2 cellular contexts compared by ENCODE assay signal in the genomic region with DNA sequence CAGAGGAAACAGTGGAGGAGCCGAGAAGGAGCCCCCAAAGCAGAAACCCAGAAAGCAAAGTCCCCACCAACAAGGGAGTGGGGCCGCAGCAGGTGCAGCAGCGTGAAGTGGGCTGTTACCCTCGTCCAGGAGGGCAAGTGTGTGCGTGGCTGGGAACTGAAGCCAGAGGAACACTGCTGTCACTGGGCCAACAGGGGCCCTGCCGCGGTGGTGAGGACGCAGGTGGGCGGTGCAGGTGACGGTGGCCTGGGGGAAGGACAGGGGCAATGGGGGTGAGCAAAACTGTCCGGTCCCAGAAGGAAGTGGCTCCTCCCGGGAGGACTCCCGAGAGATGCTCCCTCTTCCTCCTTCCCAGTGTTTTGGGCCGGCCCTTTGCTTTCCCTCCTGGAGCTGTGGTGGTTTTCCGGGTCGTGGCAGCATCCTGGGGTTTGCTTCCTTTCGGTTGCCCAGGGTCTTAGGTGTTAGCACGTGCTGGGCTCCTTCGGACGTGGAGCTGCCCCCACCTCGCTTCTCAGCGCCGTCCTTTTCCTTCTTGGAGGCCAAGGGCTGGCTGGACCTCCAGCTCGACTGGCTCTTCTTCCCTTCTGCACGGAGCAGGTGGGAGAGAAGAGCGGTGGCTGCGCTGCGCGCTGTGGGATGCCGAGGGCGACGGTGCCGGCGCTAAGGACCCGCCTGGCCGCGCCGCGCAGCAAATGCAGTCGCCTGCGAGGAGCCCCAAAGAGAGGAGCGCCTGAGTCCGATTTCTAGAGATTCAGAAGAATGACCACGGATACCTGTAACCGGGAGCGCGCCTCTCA.
A peak's percentile ranks its signal among the peaks of the same experiment; 100 is the strongest.
TF ChIP-seq lines count a peak whose summit lies in the region.

No MANE protein-coding gene starts in this region.

TF ChIP-seq in GM23338, 12 proteins besides CTCF, POLR2A, EP300 and RAD21:
- TF ChIP-seq, protein P1, sequence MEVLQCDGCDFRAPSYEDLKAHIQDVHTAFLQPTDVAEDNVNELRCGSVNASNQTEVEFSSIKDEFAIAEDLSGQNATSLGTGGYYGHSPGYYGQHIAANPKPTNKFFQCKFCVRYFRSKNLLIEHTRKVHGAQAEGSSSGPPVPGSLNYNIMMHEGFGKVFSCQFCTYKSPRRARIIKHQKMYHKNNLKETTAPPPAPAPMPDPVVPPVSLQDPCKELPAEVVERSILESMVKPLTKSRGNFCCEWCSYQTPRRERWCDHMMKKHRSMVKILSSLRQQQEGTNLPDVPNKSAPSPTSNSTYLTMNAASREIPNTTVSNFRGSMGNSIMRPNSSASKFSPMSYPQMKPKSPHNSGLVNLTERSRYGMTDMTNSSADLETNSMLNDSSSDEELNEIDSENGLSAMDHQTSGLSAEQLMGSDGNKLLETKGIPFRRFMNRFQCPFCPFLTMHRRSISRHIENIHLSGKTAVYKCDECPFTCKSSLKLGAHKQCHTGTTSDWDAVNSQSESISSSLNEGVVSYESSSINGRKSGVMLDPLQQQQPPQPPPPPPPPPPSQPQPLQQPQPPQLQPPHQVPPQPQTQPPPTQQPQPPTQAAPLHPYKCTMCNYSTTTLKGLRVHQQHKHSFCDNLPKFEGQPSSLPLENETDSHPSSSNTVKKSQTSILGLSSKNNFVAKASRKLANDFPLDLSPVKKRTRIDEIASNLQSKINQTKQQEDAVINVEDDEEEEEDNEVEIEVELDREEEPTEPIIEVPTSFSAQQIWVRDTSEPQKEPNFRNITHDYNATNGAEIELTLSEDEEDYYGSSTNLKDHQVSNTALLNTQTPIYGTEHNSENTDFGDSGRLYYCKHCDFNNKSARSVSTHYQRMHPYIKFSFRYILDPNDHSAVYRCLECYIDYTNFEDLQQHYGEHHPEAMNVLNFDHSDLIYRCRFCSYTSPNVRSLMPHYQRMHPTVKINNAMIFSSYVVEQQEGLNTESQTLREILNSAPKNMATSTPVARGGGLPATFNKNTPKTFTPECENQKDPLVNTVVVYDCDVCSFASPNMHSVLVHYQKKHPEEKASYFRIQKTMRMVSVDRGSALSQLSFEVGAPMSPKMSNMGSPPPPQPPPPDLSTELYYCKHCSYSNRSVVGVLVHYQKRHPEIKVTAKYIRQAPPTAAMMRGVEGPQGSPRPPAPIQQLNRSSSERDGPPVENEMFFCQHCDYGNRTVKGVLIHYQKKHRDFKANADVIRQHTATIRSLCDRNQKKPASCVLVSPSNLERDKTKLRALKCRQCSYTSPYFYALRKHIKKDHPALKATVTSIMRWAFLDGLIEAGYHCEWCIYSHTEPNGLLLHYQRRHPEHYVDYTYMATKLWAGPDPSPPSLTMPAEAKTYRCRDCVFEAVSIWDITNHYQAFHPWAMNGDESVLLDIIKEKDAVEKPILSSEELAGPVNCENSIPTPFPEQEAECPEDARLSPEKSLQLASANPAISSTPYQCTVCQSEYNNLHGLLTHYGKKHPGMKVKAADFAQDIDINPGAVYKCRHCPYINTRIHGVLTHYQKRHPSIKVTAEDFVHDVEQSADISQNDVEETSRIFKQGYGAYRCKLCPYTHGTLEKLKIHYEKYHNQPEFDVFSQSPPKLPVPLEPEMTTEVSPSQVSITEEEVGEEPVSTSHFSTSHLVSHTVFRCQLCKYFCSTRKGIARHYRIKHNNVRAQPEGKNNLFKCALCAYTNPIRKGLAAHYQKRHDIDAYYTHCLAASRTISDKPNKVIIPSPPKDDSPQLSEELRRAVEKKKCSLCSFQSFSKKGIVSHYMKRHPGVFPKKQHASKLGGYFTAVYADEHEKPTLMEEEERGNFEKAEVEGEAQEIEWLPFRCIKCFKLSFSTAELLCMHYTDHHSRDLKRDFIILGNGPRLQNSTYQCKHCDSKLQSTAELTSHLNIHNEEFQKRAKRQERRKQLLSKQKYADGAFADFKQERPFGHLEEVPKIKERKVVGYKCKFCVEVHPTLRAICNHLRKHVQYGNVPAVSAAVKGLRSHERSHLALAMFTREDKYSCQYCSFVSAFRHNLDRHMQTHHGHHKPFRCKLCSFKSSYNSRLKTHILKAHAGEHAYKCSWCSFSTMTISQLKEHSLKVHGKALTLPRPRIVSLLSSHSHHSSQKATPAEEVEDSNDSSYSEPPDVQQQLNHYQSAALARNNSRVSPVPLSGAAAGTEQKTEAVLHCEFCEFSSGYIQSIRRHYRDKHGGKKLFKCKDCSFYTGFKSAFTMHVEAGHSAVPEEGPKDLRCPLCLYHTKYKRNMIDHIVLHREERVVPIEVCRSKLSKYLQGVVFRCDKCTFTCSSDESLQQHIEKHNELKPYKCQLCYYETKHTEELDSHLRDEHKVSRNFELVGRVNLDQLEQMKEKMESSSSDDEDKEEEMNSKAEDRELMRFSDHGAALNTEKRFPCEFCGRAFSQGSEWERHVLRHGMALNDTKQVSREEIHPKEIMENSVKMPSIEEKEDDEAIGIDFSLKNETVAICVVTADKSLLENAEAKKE (CRISPR knock-in tag; IDR thresholded peaks at IDR 0.05) = no peak
- no peak for TF ChIP-seq ZNF331 (CRISPR knock-in tag; IDR thresholded peaks at IDR 0.05; ENCODE audit: low read depth)
- no peak for TF ChIP-seq ZNF114 (CRISPR knock-in tag; IDR thresholded peaks at IDR 0.05)
- TF ChIP-seq EZH2phosphoT487 (IDR thresholded peaks at IDR 0.05; ENCODE audit: unreplicated experiment) = no peak
- no peak for TF ChIP-seq JUNB (IDR thresholded peaks at IDR 0.05; ENCODE audit: unreplicated experiment)
- TF ChIP-seq, protein P2, sequence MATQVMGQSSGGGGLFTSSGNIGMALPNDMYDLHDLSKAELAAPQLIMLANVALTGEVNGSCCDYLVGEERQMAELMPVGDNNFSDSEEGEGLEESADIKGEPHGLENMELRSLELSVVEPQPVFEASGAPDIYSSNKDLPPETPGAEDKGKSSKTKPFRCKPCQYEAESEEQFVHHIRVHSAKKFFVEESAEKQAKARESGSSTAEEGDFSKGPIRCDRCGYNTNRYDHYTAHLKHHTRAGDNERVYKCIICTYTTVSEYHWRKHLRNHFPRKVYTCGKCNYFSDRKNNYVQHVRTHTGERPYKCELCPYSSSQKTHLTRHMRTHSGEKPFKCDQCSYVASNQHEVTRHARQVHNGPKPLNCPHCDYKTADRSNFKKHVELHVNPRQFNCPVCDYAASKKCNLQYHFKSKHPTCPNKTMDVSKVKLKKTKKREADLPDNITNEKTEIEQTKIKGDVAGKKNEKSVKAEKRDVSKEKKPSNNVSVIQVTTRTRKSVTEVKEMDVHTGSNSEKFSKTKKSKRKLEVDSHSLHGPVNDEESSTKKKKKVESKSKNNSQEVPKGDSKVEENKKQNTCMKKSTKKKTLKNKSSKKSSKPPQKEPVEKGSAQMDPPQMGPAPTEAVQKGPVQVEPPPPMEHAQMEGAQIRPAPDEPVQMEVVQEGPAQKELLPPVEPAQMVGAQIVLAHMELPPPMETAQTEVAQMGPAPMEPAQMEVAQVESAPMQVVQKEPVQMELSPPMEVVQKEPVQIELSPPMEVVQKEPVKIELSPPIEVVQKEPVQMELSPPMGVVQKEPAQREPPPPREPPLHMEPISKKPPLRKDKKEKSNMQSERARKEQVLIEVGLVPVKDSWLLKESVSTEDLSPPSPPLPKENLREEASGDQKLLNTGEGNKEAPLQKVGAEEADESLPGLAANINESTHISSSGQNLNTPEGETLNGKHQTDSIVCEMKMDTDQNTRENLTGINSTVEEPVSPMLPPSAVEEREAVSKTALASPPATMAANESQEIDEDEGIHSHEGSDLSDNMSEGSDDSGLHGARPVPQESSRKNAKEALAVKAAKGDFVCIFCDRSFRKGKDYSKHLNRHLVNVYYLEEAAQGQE (IDR thresholded peaks at IDR 0.05; ENCODE audit: unreplicated experiment) = no peak

TF ChIP-seq in K562, 482 proteins besides CTCF, POLR2A, EP300 and RAD21 (continued from another document and continues in another):
- TF ChIP-seq L3MBTL2 (IDR thresholded peaks at IDR 0.05) (peak; percentile 25; the same call in 1 of the 2 replicates), ILK (tag; IDR thresholded peaks at IDR 0.05; ENCODE audit: borderline replicate concordance, low read depth) (no peak), ZNF133 (CRISPR knock-in tag; IDR thresholded peaks at IDR 0.05) (no peak), MYC (IDR thresholded peaks at IDR 0.05; ENCODE audit: low read depth, low read length) (no peak), MYC (CRISPR knock-in tag; IDR thresholded peaks at IDR 0.05; ENCODE audit: borderline replicate concordance, low read depth) (no peak), ZC3H4 (CRISPR knock-in tag; IDR thresholded peaks at IDR 0.05; ENCODE audit: borderline replicate concordance) (no peak), ZNF263 (CRISPR knock-in tag; IDR thresholded peaks at IDR 0.05; ENCODE audit: borderline replicate concordance) (peak; percentile 87)
- TF ChIP-seq, protein P3, sequence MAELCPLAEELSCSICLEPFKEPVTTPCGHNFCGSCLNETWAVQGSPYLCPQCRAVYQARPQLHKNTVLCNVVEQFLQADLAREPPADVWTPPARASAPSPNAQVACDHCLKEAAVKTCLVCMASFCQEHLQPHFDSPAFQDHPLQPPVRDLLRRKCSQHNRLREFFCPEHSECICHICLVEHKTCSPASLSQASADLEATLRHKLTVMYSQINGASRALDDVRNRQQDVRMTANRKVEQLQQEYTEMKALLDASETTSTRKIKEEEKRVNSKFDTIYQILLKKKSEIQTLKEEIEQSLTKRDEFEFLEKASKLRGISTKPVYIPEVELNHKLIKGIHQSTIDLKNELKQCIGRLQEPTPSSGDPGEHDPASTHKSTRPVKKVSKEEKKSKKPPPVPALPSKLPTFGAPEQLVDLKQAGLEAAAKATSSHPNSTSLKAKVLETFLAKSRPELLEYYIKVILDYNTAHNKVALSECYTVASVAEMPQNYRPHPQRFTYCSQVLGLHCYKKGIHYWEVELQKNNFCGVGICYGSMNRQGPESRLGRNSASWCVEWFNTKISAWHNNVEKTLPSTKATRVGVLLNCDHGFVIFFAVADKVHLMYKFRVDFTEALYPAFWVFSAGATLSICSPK (IDR thresholded peaks at IDR 0.05; ENCODE audit: borderline replicate concordance) = no peak
- TF ChIP-seq, protein P4, sequence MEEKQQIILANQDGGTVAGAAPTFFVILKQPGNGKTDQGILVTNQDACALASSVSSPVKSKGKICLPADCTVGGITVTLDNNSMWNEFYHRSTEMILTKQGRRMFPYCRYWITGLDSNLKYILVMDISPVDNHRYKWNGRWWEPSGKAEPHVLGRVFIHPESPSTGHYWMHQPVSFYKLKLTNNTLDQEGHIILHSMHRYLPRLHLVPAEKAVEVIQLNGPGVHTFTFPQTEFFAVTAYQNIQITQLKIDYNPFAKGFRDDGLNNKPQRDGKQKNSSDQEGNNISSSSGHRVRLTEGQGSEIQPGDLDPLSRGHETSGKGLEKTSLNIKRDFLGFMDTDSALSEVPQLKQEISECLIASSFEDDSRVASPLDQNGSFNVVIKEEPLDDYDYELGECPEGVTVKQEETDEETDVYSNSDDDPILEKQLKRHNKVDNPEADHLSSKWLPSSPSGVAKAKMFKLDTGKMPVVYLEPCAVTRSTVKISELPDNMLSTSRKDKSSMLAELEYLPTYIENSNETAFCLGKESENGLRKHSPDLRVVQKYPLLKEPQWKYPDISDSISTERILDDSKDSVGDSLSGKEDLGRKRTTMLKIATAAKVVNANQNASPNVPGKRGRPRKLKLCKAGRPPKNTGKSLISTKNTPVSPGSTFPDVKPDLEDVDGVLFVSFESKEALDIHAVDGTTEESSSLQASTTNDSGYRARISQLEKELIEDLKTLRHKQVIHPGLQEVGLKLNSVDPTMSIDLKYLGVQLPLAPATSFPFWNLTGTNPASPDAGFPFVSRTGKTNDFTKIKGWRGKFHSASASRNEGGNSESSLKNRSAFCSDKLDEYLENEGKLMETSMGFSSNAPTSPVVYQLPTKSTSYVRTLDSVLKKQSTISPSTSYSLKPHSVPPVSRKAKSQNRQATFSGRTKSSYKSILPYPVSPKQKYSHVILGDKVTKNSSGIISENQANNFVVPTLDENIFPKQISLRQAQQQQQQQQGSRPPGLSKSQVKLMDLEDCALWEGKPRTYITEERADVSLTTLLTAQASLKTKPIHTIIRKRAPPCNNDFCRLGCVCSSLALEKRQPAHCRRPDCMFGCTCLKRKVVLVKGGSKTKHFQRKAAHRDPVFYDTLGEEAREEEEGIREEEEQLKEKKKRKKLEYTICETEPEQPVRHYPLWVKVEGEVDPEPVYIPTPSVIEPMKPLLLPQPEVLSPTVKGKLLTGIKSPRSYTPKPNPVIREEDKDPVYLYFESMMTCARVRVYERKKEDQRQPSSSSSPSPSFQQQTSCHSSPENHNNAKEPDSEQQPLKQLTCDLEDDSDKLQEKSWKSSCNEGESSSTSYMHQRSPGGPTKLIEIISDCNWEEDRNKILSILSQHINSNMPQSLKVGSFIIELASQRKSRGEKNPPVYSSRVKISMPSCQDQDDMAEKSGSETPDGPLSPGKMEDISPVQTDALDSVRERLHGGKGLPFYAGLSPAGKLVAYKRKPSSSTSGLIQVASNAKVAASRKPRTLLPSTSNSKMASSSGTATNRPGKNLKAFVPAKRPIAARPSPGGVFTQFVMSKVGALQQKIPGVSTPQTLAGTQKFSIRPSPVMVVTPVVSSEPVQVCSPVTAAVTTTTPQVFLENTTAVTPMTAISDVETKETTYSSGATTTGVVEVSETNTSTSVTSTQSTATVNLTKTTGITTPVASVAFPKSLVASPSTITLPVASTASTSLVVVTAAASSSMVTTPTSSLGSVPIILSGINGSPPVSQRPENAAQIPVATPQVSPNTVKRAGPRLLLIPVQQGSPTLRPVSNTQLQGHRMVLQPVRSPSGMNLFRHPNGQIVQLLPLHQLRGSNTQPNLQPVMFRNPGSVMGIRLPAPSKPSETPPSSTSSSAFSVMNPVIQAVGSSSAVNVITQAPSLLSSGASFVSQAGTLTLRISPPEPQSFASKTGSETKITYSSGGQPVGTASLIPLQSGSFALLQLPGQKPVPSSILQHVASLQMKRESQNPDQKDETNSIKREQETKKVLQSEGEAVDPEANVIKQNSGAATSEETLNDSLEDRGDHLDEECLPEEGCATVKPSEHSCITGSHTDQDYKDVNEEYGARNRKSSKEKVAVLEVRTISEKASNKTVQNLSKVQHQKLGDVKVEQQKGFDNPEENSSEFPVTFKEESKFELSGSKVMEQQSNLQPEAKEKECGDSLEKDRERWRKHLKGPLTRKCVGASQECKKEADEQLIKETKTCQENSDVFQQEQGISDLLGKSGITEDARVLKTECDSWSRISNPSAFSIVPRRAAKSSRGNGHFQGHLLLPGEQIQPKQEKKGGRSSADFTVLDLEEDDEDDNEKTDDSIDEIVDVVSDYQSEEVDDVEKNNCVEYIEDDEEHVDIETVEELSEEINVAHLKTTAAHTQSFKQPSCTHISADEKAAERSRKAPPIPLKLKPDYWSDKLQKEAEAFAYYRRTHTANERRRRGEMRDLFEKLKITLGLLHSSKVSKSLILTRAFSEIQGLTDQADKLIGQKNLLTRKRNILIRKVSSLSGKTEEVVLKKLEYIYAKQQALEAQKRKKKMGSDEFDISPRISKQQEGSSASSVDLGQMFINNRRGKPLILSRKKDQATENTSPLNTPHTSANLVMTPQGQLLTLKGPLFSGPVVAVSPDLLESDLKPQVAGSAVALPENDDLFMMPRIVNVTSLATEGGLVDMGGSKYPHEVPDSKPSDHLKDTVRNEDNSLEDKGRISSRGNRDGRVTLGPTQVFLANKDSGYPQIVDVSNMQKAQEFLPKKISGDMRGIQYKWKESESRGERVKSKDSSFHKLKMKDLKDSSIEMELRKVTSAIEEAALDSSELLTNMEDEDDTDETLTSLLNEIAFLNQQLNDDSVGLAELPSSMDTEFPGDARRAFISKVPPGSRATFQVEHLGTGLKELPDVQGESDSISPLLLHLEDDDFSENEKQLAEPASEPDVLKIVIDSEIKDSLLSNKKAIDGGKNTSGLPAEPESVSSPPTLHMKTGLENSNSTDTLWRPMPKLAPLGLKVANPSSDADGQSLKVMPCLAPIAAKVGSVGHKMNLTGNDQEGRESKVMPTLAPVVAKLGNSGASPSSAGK (IDR thresholded peaks at IDR 0.05) = peak; percentile 22; the same call in 1 of the 2 replicates
- TF ChIP-seq, protein P5, sequence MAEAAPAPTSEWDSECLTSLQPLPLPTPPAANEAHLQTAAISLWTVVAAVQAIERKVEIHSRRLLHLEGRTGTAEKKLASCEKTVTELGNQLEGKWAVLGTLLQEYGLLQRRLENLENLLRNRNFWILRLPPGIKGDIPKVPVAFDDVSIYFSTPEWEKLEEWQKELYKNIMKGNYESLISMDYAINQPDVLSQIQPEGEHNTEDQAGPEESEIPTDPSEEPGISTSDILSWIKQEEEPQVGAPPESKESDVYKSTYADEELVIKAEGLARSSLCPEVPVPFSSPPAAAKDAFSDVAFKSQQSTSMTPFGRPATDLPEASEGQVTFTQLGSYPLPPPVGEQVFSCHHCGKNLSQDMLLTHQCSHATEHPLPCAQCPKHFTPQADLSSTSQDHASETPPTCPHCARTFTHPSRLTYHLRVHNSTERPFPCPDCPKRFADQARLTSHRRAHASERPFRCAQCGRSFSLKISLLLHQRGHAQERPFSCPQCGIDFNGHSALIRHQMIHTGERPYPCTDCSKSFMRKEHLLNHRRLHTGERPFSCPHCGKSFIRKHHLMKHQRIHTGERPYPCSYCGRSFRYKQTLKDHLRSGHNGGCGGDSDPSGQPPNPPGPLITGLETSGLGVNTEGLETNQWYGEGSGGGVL (CRISPR knock-in tag; IDR thresholded peaks at IDR 0.05) = no peak
